Comparison of ENCODE assay signal across 1 cellular context in genomic region chr19:19528721-19529490, GRCh38.
TF ChIP-seq lines count a peak whose summit lies in the region.

TSS of gene YJEFN3 (plus strand) at chr19:19528911. CDS start at chr19:19528933, 22 bp downstream.

TF ChIP-seq in H1, 55 proteins besides CTCF, POLR2A, EP300 and RAD21 (continued from another document):
- TF ChIP-seq CHD7 (IDR thresholded peaks at IDR 0.05; ENCODE audit: insufficient replicate concordance, low read length) (no peak), SP2 (IDR thresholded peaks at IDR 0.05; ENCODE audit: low read length) (no peak), TAF1 (IDR thresholded peaks at IDR 0.05; ENCODE audit: low read depth, low read length) (no peak), CHD1 (IDR thresholded peaks at IDR 0.05; ENCODE audit: low read depth, low read length) (no peak), ATF2 (IDR thresholded peaks at IDR 0.05; ENCODE audit: low read length) (no peak), MAFK (IDR thresholded peaks at IDR 0.05; ENCODE audit: low read depth, low read length) (no peak), RFX5 (IDR thresholded peaks at IDR 0.05; ENCODE audit: borderline replicate concordance, low read depth, low read length) (no peak), BRCA1 (IDR thresholded peaks at IDR 0.05; ENCODE audit: low read depth, low read length) (no peak), NRF1 (IDR thresholded peaks at IDR 0.05; ENCODE audit: low read depth, low read length) (no peak)
